21 cellular contexts compared by ENCODE assay signal in the genomic region with DNA sequence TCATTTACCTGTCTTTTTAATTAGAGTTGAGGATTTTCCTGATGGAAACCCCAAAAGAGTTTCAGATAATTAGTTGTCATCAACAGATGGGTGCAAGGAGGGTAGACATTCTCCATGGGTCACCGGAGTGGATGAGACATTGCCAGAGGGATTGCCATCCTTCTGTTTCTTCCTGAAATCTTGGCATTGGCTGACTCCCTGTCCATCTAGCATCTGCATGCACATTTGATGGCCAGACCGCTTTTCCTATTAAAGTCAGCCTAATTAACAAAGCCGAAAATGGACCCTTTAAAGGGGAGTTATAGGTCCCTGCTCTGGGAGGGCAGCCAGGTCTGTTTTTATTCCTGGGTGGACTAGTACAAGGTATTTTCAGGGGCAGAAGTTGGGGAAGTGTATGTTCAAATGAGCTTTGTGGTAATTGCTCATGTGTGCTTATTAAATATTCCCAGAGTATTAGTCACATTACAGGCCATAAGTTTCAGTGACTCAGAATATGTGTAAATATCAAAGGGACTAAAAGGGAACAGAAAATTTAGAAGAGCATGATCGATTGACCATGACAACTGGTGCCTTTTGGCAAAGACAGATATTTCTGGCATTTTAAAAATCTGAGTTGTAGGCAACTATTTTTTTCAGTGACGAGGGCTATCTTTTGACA.
DNase-seq lines count a peak whose midpoint lies in the region; ATAC-seq, FAIRE-seq and TF ChIP-seq lines count a peak whose summit lies in the region.
"Had no signal": no experiment of that assay in that cellular context is flagged by ENCODE, and none has a peak within 500 bp of the region (broad histone marks: within the 10 kb centered on the region; RNA-seq: fewer than 3 reads in every experiment).

No MANE protein-coding gene starts in this region.

- H3K9me3 ChIP-seq in endothelial cell of umbilical vein (replicated peaks; ENCODE audit: control insufficient read depth, insufficient read depth, low read length) = no peaks in the 10 kb centered on the region
- no peaks in the 10 kb centered on the region for H3K9me3 ChIP-seq in skeletal muscle satellite cell (replicated peaks; ENCODE audit: low read length)
- H3K9me3 ChIP-seq: tibial artery had no signal

- no peaks in the 10 kb centered on the region for H3K4me1 ChIP-seq in endothelial cell of umbilical vein (ENCODE audit: control insufficient read depth, extremely low read depth, insufficient read depth, low read length)
- peaks cover 30% of the 10 kb centered on the region for H3K4me1 ChIP-seq in skeletal muscle satellite cell (ENCODE audit: control insufficient read depth, insufficient read depth, low read length)
- H3K4me1 ChIP-seq: tibial artery had no signal

- H3K79me2 ChIP-seq in endothelial cell of umbilical vein (ENCODE audit: control insufficient read depth, insufficient read depth, low read length) = no peaks in the 10 kb centered on the region

- H3K4me3 Mint-ChIP-seq in activated naive CD8-positive, alpha-beta T cell treated with anti-CD3 and anti-CD28 coated beads, Interleukin-2, amount 50 U/mL, for 24 hours = no peak overlapping the region
- H3K4me3 Mint-ChIP-seq: activated CD4-positive, alpha-beta T cell treated with anti-CD3 and anti-CD28 coated beads, Interleukin-2, amount 10 ng/mL, durations not matched to agents 7 days and 5 days; activated T-helper 1 cell treated with anti-CD3 and anti-CD28 coated beads, Interleukin-12 subunit alpha, Interleukin-12 subunit beta, Interleukin-2, Interleukin-4 antibody, amounts not matched to agents 30 ng/mL and 10 ng/mL and 1 ng/mL, durations not matched to agents 14 hours and 24 hours and 36 hours; CD14-positive monocyte had no signal

- CTCF ChIA-PET in endothelial cell of umbilical vein (lab: Charles Lee) = interaction anchor here (1.5 kb wide), 1 partner anchor 9 kb away, joined by 3 read pairs; no protein-coding TSS in a partner anchor

- no peaks in the 10 kb centered on the region for H4K20me1 ChIP-seq in endothelial cell of umbilical vein (replicated peaks; ENCODE audit: control insufficient read depth, extremely low read depth, insufficient read depth, low read length)

- no peak for TF ChIP-seq POLR2A in endothelial cell of umbilical vein (IDR thresholded peaks at IDR 0.05; ENCODE audit: low read depth, low read length)

- no peaks in the 10 kb centered on the region for H3K9me3 Mint-ChIP-seq in activated naive CD8-positive, alpha-beta T cell treated with anti-CD3 and anti-CD28 coated beads, Interleukin-2, amount 50 U/mL, for 24 hours
- H3K9me3 Mint-ChIP-seq: activated CD4-positive, alpha-beta T cell treated with anti-CD3 and anti-CD28 coated beads, Interleukin-2, amount 10 ng/mL, durations not matched to agents 7 days and 5 days; activated T-helper 1 cell treated with anti-CD3 and anti-CD28 coated beads, Interleukin-12 subunit alpha, Interleukin-12 subunit beta, Interleukin-2, Interleukin-4 antibody, amounts not matched to agents 30 ng/mL and 10 ng/mL and 1 ng/mL, durations not matched to agents 14 hours and 24 hours and 36 hours; CD14-positive monocyte had no signal

- H3K9ac ChIP-seq in endothelial cell of umbilical vein (replicated peaks; ENCODE audit: extremely low read depth, insufficient read depth, low read length) (no peak overlapping the region), skeletal muscle satellite cell (ENCODE audit: low read depth, low read length) (peak overlapping the region; percentile 56)

- H3K4me2 ChIP-seq in endothelial cell of umbilical vein (ENCODE audit: insufficient read depth, low read length) = no peak overlapping the region
- H3K4me2 ChIP-seq in skeletal muscle satellite cell (ENCODE audit: low read length) = peak overlapping the region; percentile 73

- POLR2A ChIA-PET in endothelial cell of umbilical vein (lab: Charles Lee) = no interaction called here

- no peak overlapping the region for H3K27ac ChIP-seq in endothelial cell of umbilical vein (ENCODE audit: insufficient read depth, low read depth, low read length)
- H3K27ac ChIP-seq: HL-60, tibial artery had no signal

- H3K36me3 Mint-ChIP-seq in activated naive CD8-positive, alpha-beta T cell treated with anti-CD3 and anti-CD28 coated beads, Interleukin-2, amount 50 U/mL, for 24 hours (ENCODE audit: low read depth) = peaks cover 3% of the 10 kb centered on the region

- no peaks in the 10 kb centered on the region for H3K4me1 Mint-ChIP-seq in activated naive CD8-positive, alpha-beta T cell treated with anti-CD3 and anti-CD28 coated beads, Interleukin-2, amount 50 U/mL, for 24 hours
- H3K4me1 Mint-ChIP-seq: activated CD4-positive, alpha-beta T cell treated with anti-CD3 and anti-CD28 coated beads, Interleukin-2, amount 10 ng/mL, durations not matched to agents 7 days and 5 days had no signal

- no peak overlapping the region for H3K27ac Mint-ChIP-seq in activated naive CD8-positive, alpha-beta T cell treated with anti-CD3 and anti-CD28 coated beads, Interleukin-2, amount 50 U/mL, for 24 hours
- H3K27ac Mint-ChIP-seq: activated CD4-positive, alpha-beta T cell treated with anti-CD3 and anti-CD28 coated beads, Interleukin-2, amount 10 ng/mL, durations not matched to agents 7 days and 5 days; activated T-helper 1 cell treated with anti-CD3 and anti-CD28 coated beads, Interleukin-12 subunit alpha, Interleukin-12 subunit beta, Interleukin-2, Interleukin-4 antibody, amounts not matched to agents 30 ng/mL and 10 ng/mL and 1 ng/mL, durations not matched to agents 14 hours and 24 hours and 36 hours; progenitor cell of endocrine pancreas had no signal

- dilution Hi-C loops in endothelial cell of umbilical vein (cut with MboI; ENCODE audit: extremely low pct_ligation_motif_present, low sequenced_read_pairs) = no loop called here

- FAIRE-seq in endothelial cell of umbilical vein (lab: Jason Lieb, UNC) = peak; percentile 31

- DNase-seq in DMS53 (lab: John Stamatoyannopoulos, UW) = peak; percentile 31
- DNase-seq in MV-4-11 (lab: John Stamatoyannopoulos, UW) = peak; percentile 23
- no peak for DNase-seq in endothelial cell of umbilical vein (ENCODE audit: low read depth, low spot score)
- DNase-seq in activated naive CD8-positive, alpha-beta T cell treated with anti-CD3 and anti-CD28 coated beads, Interleukin-2, amount 50 U/mL, for 24 hours = no peak
- DNase-seq in activated CD4-positive, alpha-beta T cell treated with anti-CD3 and anti-CD28 coated beads for 48 hours = no peak
- DNase-seq in AML-193 (lab: John Stamatoyannopoulos, UW) = no peak
- DNase-seq: activated CD4-positive, alpha-beta T cell treated with anti-CD3 and anti-CD28 coated beads, Interleukin-2, amount 10 ng/mL, durations not matched to agents 7 days and 5 days; aorta; GOT3; Karpas-422; NCI-H1694; NCI-H524 treated with DMSO at 0.1 percent for 48 hours; RPMI8226; T-helper 2 cell; tibial artery had no signal

- no peaks in the 10 kb centered on the region for H3K27me3 ChIP-seq in endothelial cell of umbilical vein (ENCODE audit: control insufficient read depth in 2 of 2, insufficient read depth in 2 of 2, low read length in 2 of 2)
- no peaks in the 10 kb centered on the region for H3K27me3 ChIP-seq in skeletal muscle satellite cell (ENCODE audit: control insufficient read depth, insufficient read depth, low read length)
- H3K27me3 ChIP-seq: tibial artery had no signal

- H3K9me1 ChIP-seq in endothelial cell of umbilical vein (replicated peaks; ENCODE audit: control insufficient read depth, extremely low read depth, insufficient read depth, low read length) = no peaks in the 10 kb centered on the region

- intact Hi-C loops in endothelial cell of umbilical vein (cut with micrococcal nuclease) = no loop called here

- no peak for ATAC-seq in activated naive CD8-positive, alpha-beta T cell treated with anti-CD3 and anti-CD28 coated beads, Interleukin-2, amount 50 U/mL, for 24 hours
- no peak for ATAC-seq in GM18511 (IDR thresholded peaks at IDR 0.05; ENCODE audit: unreplicated experiment)

- no TSS peak for BruUV-seq in endothelial cell of umbilical vein (replicated peaks; lab: Mats Ljungman, UMichigan)

- H3K27me3 Mint-ChIP-seq in activated naive CD8-positive, alpha-beta T cell treated with anti-CD3 and anti-CD28 coated beads, Interleukin-2, amount 50 U/mL, for 24 hours = no peaks in the 10 kb centered on the region
- H3K27me3 Mint-ChIP-seq: activated CD4-positive, alpha-beta T cell treated with anti-CD3 and anti-CD28 coated beads, Interleukin-2, amount 10 ng/mL, durations not matched to agents 7 days and 5 days; progenitor cell of endocrine pancreas had no signal

- H2AFZ ChIP-seq in endothelial cell of umbilical vein (ENCODE audit: low read depth, low read length) = no peak overlapping the region

- peaks cover 0 to 3% of the 10 kb centered on the region in 2 experiments for H3K36me3 ChIP-seq in endothelial cell of umbilical vein (ENCODE audit: control insufficient read depth in 2 of 2, extremely low read depth in 1 of 2, insufficient read depth in 2 of 2, low read length in 2 of 2)
- no peaks in the 10 kb centered on the region for H3K36me3 ChIP-seq in skeletal muscle satellite cell (ENCODE audit: insufficient read depth, low read length)

- H3K4me3 ChIP-seq in endothelial cell of umbilical vein (replicated peaks in 1 of 3; ENCODE audit: insufficient read depth in 1 of 3, low read depth in 1 of 3, low read length in 3 of 3) (no peak overlapping the region), skeletal muscle satellite cell (ENCODE audit: low read length) (peak overlapping the region; percentile 40)
- H3K4me3 ChIP-seq: tibial artery had no signal

- no peak for TF ChIP-seq CTCF in endothelial cell of umbilical vein (IDR thresholded peaks at IDR 0.05; ENCODE audit: extremely low read depth in 1 of 2, insufficient read depth in 1 of 2, low read depth in 1 of 2, low read length in 2 of 2)

TF ChIP-seq in endothelial cell of umbilical vein, 7 proteins besides CTCF, POLR2A, EP300 and RAD21:
- TF ChIP-seq JUN (IDR thresholded peaks at IDR 0.05; ENCODE audit: borderline replicate concordance, insufficient read depth, insufficient read length, low read depth) (no peak), MYC (IDR thresholded peaks at IDR 0.05; ENCODE audit: low read depth, low read length) (no peak), GATA2 (IDR thresholded peaks at IDR 0.05; ENCODE audit: insufficient read depth, insufficient read length, low read depth, low read length) (no peak), FOS (IDR thresholded peaks at IDR 0.05; ENCODE audit: borderline replicate concordance, insufficient read depth, low read length) (no peak), MAX (IDR thresholded peaks at IDR 0.05; ENCODE audit: insufficient read depth, insufficient read length) (no peak), POLR2AphosphoS5 (IDR thresholded peaks at IDR 0.05; ENCODE audit: insufficient read depth, low read depth, low read length) (no peak), EZH2 (IDR thresholded peaks at IDR 0.05; ENCODE audit: borderline replicate concordance, low read depth, low read length, severe bottlenecking) (no peak)

Comparison
In these comparisons a context has a peak if more than half of its experiments do, and no peak if none do; other contexts are left out.
1. DNase-seq: peak in DMS53 (single experiment) and MV-4-11 (single experiment); none in endothelial cell of umbilical vein (single experiment), activated naive CD8-positive, alpha-beta T cell treated with anti-CD3 and anti-CD28 coated beads, Interleukin-2, amount 50 U/mL, for 24 hours (single experiment), activated CD4-positive, alpha-beta T cell treated with anti-CD3 and anti-CD28 coated beads for 48 hours (single experiment) and AML-193 (0 of 2).